In genomic region chr12:66060361-66060907, GRCh38 we compare ENCODE assay signal across 19 cellular contexts.
A peak's percentile ranks its signal among the peaks of the same experiment; 100 is the strongest.
DNase-seq lines count a peak whose midpoint lies in the region; ATAC-seq and TF ChIP-seq lines count a peak whose summit lies in the region.
"Had no signal": no experiment of that assay in that cellular context is flagged by ENCODE, and none has a peak within 500 bp of the region (broad histone marks: within the 10 kb centered on the region; RNA-seq: fewer than 3 reads in every experiment).

No MANE protein-coding gene starts in this region.

- H3K9me3 ChIP-seq in T-helper 17 cell (ENCODE audit: control insufficient read depth, low read length, poor library complexity, severe bottlenecking) (no peaks in the 10 kb centered on the region), upper lobe of left lung (no peaks in the 10 kb centered on the region)
- H3K9me3 ChIP-seq: SK-N-SH had no signal

- TF ChIP-seq EP300 in upper lobe of left lung (IDR thresholded peaks at IDR 0.05) = no peak

- no peak for ATAC-seq in T-helper 17 cell
- ATAC-seq in GM21717 (IDR thresholded peaks at IDR 0.05; ENCODE audit: unreplicated experiment) = no peak
- no peak for ATAC-seq in upper lobe of left lung (ENCODE audit: low FRiP score in 2 of 2)

- H3K4me3 ChIP-seq in upper lobe of left lung = no peak overlapping the region

- H3K36me3 ChIP-seq in upper lobe of left lung = no peaks in the 10 kb centered on the region

- WGBS in upper lobe of left lung, 2 donors = 85 to 89% methylated on average over 2 of the region's 2 CpGs

- H3K36me3 Mint-ChIP-seq in T-helper 17 cell (ENCODE audit: low read depth) (peaks cover 2% of the 10 kb centered on the region), glutamatergic neuron (ENCODE audit: unreplicated experiment) (no peaks in the 10 kb centered on the region)

- no peaks in the 10 kb centered on the region for H3K4me1 ChIP-seq in upper lobe of left lung

- no peak for TF ChIP-seq CTCF in glutamatergic neuron (IDR thresholded peaks at IDR 0.05; ENCODE audit: partially characterized antibody, unreplicated experiment)
- no peak for TF ChIP-seq CTCF in upper lobe of left lung (IDR thresholded peaks at IDR 0.05)

- DNase-seq in H4 (ENCODE audit: low spot score) (peak; percentile 25), T-helper 17 cell (no peak), glutamatergic neuron (no peak), upper lobe of left lung (no peak), NOMO-1 (lab: John Stamatoyannopoulos, UW; ENCODE audit: unreplicated experiment in 2 of 2) (no peak), NCI-H510A (lab: John Stamatoyannopoulos, UW) (no peak)
- DNase-seq: ACHN, AML-193, DMS79 treated with DMSO at 0.1 percent for 48 hours, GOT3, HFFc6, Kasumi-1, NCI-H1092 treated with DMSO at 0.1 percent for 48 hours, NCI-H2081, Right ventricle myocardium superior, SK-N-SH had no signal

- peaks cover 49% of the 10 kb centered on the region for H3K27me3 Mint-ChIP-seq in T-helper 17 cell
- H3K27me3 Mint-ChIP-seq in glutamatergic neuron (ENCODE audit: unreplicated experiment) = peaks cover 4% of the 10 kb centered on the region

- H3K4me3 Mint-ChIP-seq in T-helper 17 cell (peak overlapping the region; percentile 47), glutamatergic neuron (ENCODE audit: unreplicated experiment) (no peak overlapping the region)
- H3K4me3 Mint-ChIP-seq: HFFc6, IgD-negative memory B cell had no signal

- H3K27me3 ChIP-seq in upper lobe of left lung = no peaks in the 10 kb centered on the region

- no peak for TF ChIP-seq POLR2A in upper lobe of left lung (IDR thresholded peaks at IDR 0.05)

- H3K9me3 Mint-ChIP-seq in glutamatergic neuron (ENCODE audit: unreplicated experiment) = peaks cover 3% of the 10 kb centered on the region
- H3K9me3 Mint-ChIP-seq: HFFc6, IgD-negative memory B cell had no signal

- H3K4me1 Mint-ChIP-seq in T-helper 17 cell (peaks cover 2% of the 10 kb centered on the region), glutamatergic neuron (ENCODE audit: low read depth, unreplicated experiment) (peaks cover 27% of the 10 kb centered on the region)
- H3K4me1 Mint-ChIP-seq: IgD-negative memory B cell had no signal

- H3K27ac Mint-ChIP-seq in T-helper 17 cell (no peak overlapping the region), glutamatergic neuron (ENCODE audit: unreplicated experiment) (peak overlapping the region; percentile 93)
- H3K27ac Mint-ChIP-seq: HFFc6, IgD-negative memory B cell had no signal

- no peak overlapping the region for H3K27ac ChIP-seq in upper lobe of left lung
- H3K27ac ChIP-seq: C4-2B had no signal
